In the genomic region with DNA sequence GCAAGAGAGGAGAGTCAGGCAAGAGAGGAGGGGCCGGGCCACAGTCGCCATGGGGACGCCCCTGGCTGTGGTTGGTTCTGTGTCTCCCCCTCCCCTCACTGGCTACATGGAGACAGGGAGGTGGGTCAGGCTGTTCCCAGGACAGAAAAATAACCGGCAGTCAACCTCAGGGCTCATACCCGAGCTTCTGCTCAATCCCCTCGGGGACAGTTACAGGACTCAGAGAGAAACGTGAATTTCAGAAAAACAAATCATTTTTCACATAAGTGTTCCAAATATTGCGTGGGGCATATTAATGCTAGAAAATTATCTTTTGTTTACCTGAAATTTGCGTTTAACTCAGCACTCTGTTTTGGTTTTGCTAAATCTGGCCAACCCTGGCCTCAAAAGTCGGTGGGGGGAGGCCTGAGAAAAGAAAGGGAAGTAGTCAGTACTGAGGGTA, we compare ENCODE assay signal across 13 cellular contexts. TPM values are rescaled to one million over a fixed set of nuclear protein-coding genes. Genes with fewer than 3 reads are reported as not detected.
DNase-seq lines count a peak whose midpoint lies in the region; ATAC-seq and TF ChIP-seq lines count a peak whose summit lies in the region.
"Had no signal": no experiment of that assay in that cellular context is flagged by ENCODE, and none has a peak within 500 bp of the region (broad histone marks: within the 10 kb centered on the region; RNA-seq: fewer than 3 reads in every experiment).

No MANE protein-coding gene starts in this region.

- peak overlapping the region; percentile 89 for H3K4me2 ChIP-seq in BLaER1

- peaks cover 25% of the 10 kb centered on the region for H3K4me1 Mint-ChIP-seq in neural crest cell

- DNase-seq in NB4 (ENCODE audit: low read depth) (peak; percentile 79), neural crest cell (ENCODE audit: low read depth, low spot score) (peak; percentile 56), NCI-H1930 (lab: John Stamatoyannopoulos, UW) (no peak), spleen (no peak)
- DNase-seq in stimulated activated CD8-positive, alpha-beta memory T cell treated with anti-CD3 and anti-CD28 coated beads, Interleukin-4, amount 100 ng/mL, for 48 hours, result no peak
- DNase-seq: activated B cell treated with CpG ODN at 0.5 μM for 24 hours, foreskin keratinocyte, NCI-H1105, Peyer's patch, small intestine had no signal

- no peaks in the 10 kb centered on the region for H3K9me3 Mint-ChIP-seq in neural crest cell
- H3K9me3 Mint-ChIP-seq: activated B cell treated with CpG ODN at 0.5 μM for 24 hours had no signal

- H4K20me1 ChIP-seq in BLaER1, result peaks cover 32% of the 10 kb centered on the region

- H3K27me3 Mint-ChIP-seq in neural crest cell (ENCODE audit: low read depth), result peaks cover 56% of the 10 kb centered on the region

- no peak overlapping the region for H3K27ac Mint-ChIP-seq in neural crest cell (ENCODE audit: unreplicated experiment)
- H3K27ac Mint-ChIP-seq: activated B cell treated with CpG ODN at 0.5 μM for 24 hours had no signal

- H3K4me1 ChIP-seq in BLaER1 (peaks cover 49% of the 10 kb centered on the region), spleen (peaks cover 0 to 66% (median 21%) of the 10 kb centered on the region in 6 donors)

- H3K9ac ChIP-seq in BLaER1, result peak overlapping the region; percentile 74

- TF ChIP-seq POLR2A in NB4 (IDR thresholded peaks at IDR 0.05; ENCODE audit: extremely low read depth, insufficient read length) (no peak), spleen (IDR thresholded peaks at IDR 0.05) (no peak)

- no peak overlapping the region for H3K4me3 Mint-ChIP-seq in neural crest cell
- H3K4me3 Mint-ChIP-seq: activated B cell treated with CpG ODN at 0.5 μM for 24 hours had no signal

- intact Hi-C loops in spleen (cut with DNase I; ENCODE audit: low total_unique reads), result no loop called here

- WGBS in spleen, 5 donors, result 51 to 72% (median 65%) methylated on average over 10 of the region's 10 CpGs

- no peak for ATAC-seq in GM21515 (IDR thresholded peaks at IDR 0.05; ENCODE audit: unreplicated experiment)
- ATAC-seq: foreskin keratinocyte had no signal

- peaks cover 17% of the 10 kb centered on the region for H3K36me3 ChIP-seq in BLaER1
- H3K36me3 ChIP-seq in spleen, result peaks cover 0 to 33% (median 12%) of the 10 kb centered on the region in 6 donors

- H3K27me3 ChIP-seq in BLaER1 (no peaks in the 10 kb centered on the region), spleen (replicated peaks in 1 of 7) (peaks cover 0 to 4% (median 0%) of the 10 kb centered on the region in 7 donors)
- H3K27me3 ChIP-seq: foreskin keratinocyte, Peyer's patch had no signal

- TF ChIP-seq CTCF in NB4 (IDR thresholded peaks at IDR 0.05; ENCODE audit: low read depth, low read length) (no peak), neural crest cell (conservative IDR thresholded peaks at IDR 0.05) (no peak), spleen (IDR thresholded peaks at IDR 0.05 in 8 of 11, conservative IDR thresholded peaks at IDR 0.05 in 3 of 11) (no peak)

- H3K27ac ChIP-seq in BLaER1 (peak overlapping the region; percentile 74), cingulate gyrus (ENCODE audit: low read depth, low read length) (peak overlapping the region; percentile 47), spleen (peak overlapping the region in 2 of 8 donors; percentile 11 to 20)
- H3K27ac ChIP-seq: foreskin keratinocyte had no signal

- no peaks in the 10 kb centered on the region for H3K36me3 Mint-ChIP-seq in neural crest cell (ENCODE audit: low read depth)

- peak overlapping the region; percentile 39; the same call in 1 of the 2 replicates for H3K4me3 ChIP-seq in BLaER1
- no peak overlapping the region for H3K4me3 ChIP-seq in NB4 (ENCODE audit: low read depth, low read length)
- H3K4me3 ChIP-seq in spleen, result no peak overlapping the region
- H3K4me3 ChIP-seq: Peyer's patch had no signal

- H3K9me3 ChIP-seq in BLaER1, result no peaks in the 10 kb centered on the region
- H3K9me3 ChIP-seq in spleen, result no peaks in the 10 kb centered on the region
- H3K9me3 ChIP-seq: Peyer's patch had no signal

RNA-seq across cellular contexts. Expression of a gene that starts 22.2 kb away (rescaled TPM):
- total RNA-seq in neural crest cell, result not detected in 2 replicates
- not detected for total RNA-seq in spleen
- polyA plus RNA-seq in spleen, result not detected
- total RNA-seq: activated B cell treated with CpG ODN at 0.5 μM for 24 hours, foreskin keratinocyte, Peyer's patch had no signal
- polyA plus RNA-seq: foreskin keratinocyte, small intestine had no signal

RNA-seq across cellular contexts. Expression of a gene that starts 27.9 kb away (rescaled TPM):
- total RNA-seq in neural crest cell (31.0 and 33.4 TPM in 2 replicates), spleen (10 to 100 TPM; 31.9 to 69.6 (median 50.1) TPM)
- polyA plus RNA-seq in spleen, result 10 to 100 TPM in 2 of 3 donors, 1 to 10 TPM in 1; 7.9 to 14.0 (median 13.9) TPM

Comparison
In these comparisons a context has a peak if more than half of its experiments do, and no peak if none do; other contexts are left out.
1. DNase-seq: peak in NB4 (single experiment) and neural crest cell (single experiment); none in NCI-H1930 (0 of 2), stimulated activated CD8-positive, alpha-beta memory T cell treated with anti-CD3 and anti-CD28 coated beads, Interleukin-4, amount 100 ng/mL, for 48 hours (single experiment) and spleen (single experiment).